Comparison of ENCODE assay signal across 35 cellular contexts in the genomic region with DNA sequence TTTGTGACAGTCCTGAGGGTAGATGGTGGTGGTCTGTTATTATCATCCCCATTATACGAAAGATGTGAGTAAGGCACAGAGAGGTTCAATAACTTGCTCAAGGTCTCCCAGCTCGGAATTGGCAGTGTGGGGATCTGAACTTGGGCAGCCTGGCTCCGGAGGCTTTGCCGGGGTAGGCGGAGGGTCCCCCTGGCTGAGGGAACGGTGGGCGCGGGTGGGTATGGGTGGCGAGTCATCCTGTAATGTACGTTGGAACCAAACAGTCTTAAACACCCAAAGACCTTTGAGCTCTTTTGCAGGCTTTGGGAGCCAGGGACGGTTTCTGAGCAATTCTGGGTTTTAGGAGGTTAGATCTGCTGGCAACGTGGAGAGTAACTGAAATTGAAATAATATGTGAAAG. TPM values are rescaled to one million over a fixed set of nuclear protein-coding genes. Genes with fewer than 3 reads are reported as not detected.
"Had no signal": no experiment of that assay in that cellular context is flagged by ENCODE, and none has a peak within 500 bp of the region (broad histone marks: within the 10 kb centered on the region; RNA-seq: fewer than 3 reads in every experiment).

No MANE protein-coding gene starts in this region.

- H3K36me3 ChIP-seq: adrenal gland, ascending aorta, brain microvascular endothelial cell, breast epithelium, cardiac muscle cell had no signal

- H3K27me3 ChIP-seq: ascending aorta, body of pancreas, brain microvascular endothelial cell, breast epithelium had no signal

- DNase-seq: activated effector memory CD4-positive, alpha-beta T cell treated with anti-CD3 and anti-CD28 coated beads, Interleukin-2, amount 50 U/mL, for 16 hours; activated effector memory CD4-positive, alpha-beta T cell treated with Interleukin-2 at 50 U/mL for 16 hours; activated gamma-delta T cell; activated gamma-delta T cell treated with Interleukin-2 at 50 U/mL for 16 hours; activated naive CD4-positive, alpha-beta T cell; activated naive CD4-positive, alpha-beta T cell treated with anti-CD3 and anti-CD28 coated beads for 36 hours; activated naive CD4-positive, alpha-beta T cell treated with anti-CD3 and anti-CD28 coated beads, Interleukin-2, amount 10 ng/mL, durations not matched to agents 7 days and 5 days; activated naive CD4-positive, alpha-beta T cell treated with anti-CD3 and anti-CD28 coated beads, Interleukin-2, amount 50 U/mL, for 16 hours; activated naive CD4-positive, alpha-beta T cell treated with Interleukin-2 at 50 U/mL for 16 hours; activated naive CD8-positive, alpha-beta T cell treated with anti-CD3 and anti-CD28 coated beads for 36 hours; activated naive CD8-positive, alpha-beta T cell treated with anti-CD3 and anti-CD28 coated beads, Interleukin-2, amount 10 ng/mL, durations not matched to agents 7 days and 5 days; activated naive CD8-positive, alpha-beta T cell treated with anti-CD3 and anti-CD28 coated beads, Interleukin-2, amount 50 U/mL, for 24 hours; activated T-cell treated with anti-CD3 and anti-CD28 coated beads, Interleukin-2, amount 50 U/mL, for 1 hour; activated T-cell treated with anti-CD3 and anti-CD28 coated beads, Interleukin-2, amount 50 U/mL, for 24 hours; activated T-cell treated with anti-CD3 and anti-CD28 coated beads, Interleukin-2, amount 50 U/mL, for 4 hours; activated T-cell treated with anti-CD3 and anti-CD28 coated beads, Interleukin-2, amount 50 U/mL, for 48 hours; activated T-cell treated with anti-CD3 and anti-CD28 coated beads, Interleukin-2, amount 50 U/mL, for 72 hours; adrenal gland; amniotic stem cell; amygdala; anterior cingulate cortex; aorta; body of pancreas; brain microvascular endothelial cell; caudate nucleus; central memory CD4-positive, alpha-beta T cell had no signal

- H3K4me3 ChIP-seq: adrenal gland, ascending aorta, body of pancreas, breast epithelium, cardiac muscle cell had no signal

- FAIRE-seq: astrocyte had no signal

RNA-seq across cellular contexts. Expression of gene SLC24A4, which starts 16.5 kb away (rescaled TPM):
- total RNA-seq: activated naive CD4-positive, alpha-beta T cell treated with anti-CD3 and anti-CD28 coated beads for 36 hours; activated naive CD4-positive, alpha-beta T cell treated with anti-CD3 and anti-CD28 coated beads, Interleukin-2, amount 50 U/mL, for 72 hours; activated naive CD8-positive, alpha-beta T cell treated with anti-CD3 and anti-CD28 coated beads, Interleukin-2, amount 10 ng/mL, durations not matched to agents 7 days and 5 days; activated T-cell treated with anti-CD3 and anti-CD28 coated beads, Interleukin-2, amount 50 U/mL, for 72 hours; activated T-helper 1 cell treated with anti-CD3 and anti-CD28 coated beads, Interleukin-12 subunit alpha, Interleukin-12 subunit beta, Interleukin-2, Interleukin-4 antibody, amounts not matched to agents 30 ng/mL and 10 ng/mL and 1 ng/mL, durations not matched to agents 14 hours and 24 hours and 36 hours; activated T-helper 17 cell treated with anti-CD3 and anti-CD28 coated beads, Interleukin-2, amount 50 U/mL, for 72 hours; activated T-helper 2 cell treated with anti-CD3 and anti-CD28 coated beads, Interferon-gamma antibody, Interleukin-2, Interleukin-4, amounts not matched to agents 10 μg/mL and 5 μg/mL and 100 μg/mL, durations not matched to agents 14 hours and 24 hours and 36 hours; ascending aorta; astrocyte; cardiac septum had no signal
